In genomic region chr9:89000973-89001916, GRCh38 we compare ENCODE assay signal across 8 cellular contexts. TPM values are rescaled to one million over a fixed set of nuclear protein-coding genes. Genes with fewer than 3 reads are reported as not detected.
DNase-seq lines count a peak whose midpoint lies in the region; ATAC-seq and TF ChIP-seq lines count a peak whose summit lies in the region.

No MANE protein-coding gene starts in this region.

- H3K36me3 Mint-ChIP-seq in T-helper 17 cell (ENCODE audit: low read depth) = peaks cover 2% of the 10 kb centered on the region

- POLR2A ChIA-PET in BJ (lab: Charles Lee) = no interaction called here

- peak; percentile 70 for ATAC-seq in GM21360 (IDR thresholded peaks at IDR 0.05; ENCODE audit: unreplicated experiment)
- ATAC-seq in T-helper 17 cell = peak; percentile 54
- peak; percentile 76 to 79 for ATAC-seq in right cardiac atrium
- ATAC-seq in sciatic nerve = peak; percentile 80
- ATAC-seq in GM21576 (IDR thresholded peaks at IDR 0.05; ENCODE audit: unreplicated experiment) = no peak

- H3K36me3 ChIP-seq in BJ (ENCODE audit: control insufficient read depth, insufficient read depth, low read length) (peaks cover 31% of the 10 kb centered on the region), ascending aorta (peaks cover 28 to 56% of the 10 kb centered on the region in 2 donors)

- peaks cover 44% of the 10 kb centered on the region for H3K27me3 Mint-ChIP-seq in T-helper 17 cell

- H3K27ac Mint-ChIP-seq in T-helper 17 cell = no peak overlapping the region

- H3K27me3 ChIP-seq in BJ (ENCODE audit: control insufficient read depth, insufficient read depth, low read length) (no peaks in the 10 kb centered on the region), ascending aorta (no peaks in the 10 kb centered on the region), right cardiac atrium (ENCODE audit: control insufficient read depth, insufficient read depth) (no peaks in the 10 kb centered on the region)

- CTCF ChIA-PET in BJ (lab: Yijun Ruan, JAX) = interaction anchor here (0.6 to 2.2 kb wide), 21 partner anchors 9 to 1042 kb away, joined by 3 to 13 read pairs (median 4); no protein-coding TSS in a partner anchor

- 27% methylated on average over 52 of the region's 52 CpGs for whole genome bisulfite sequencing in right cardiac atrium

- intact Hi-C loops in ascending aorta (cut with DNase I) = loop anchor here (1.0 kb wide), 2 partner anchors 21 to 408 kb away; no protein-coding TSS in a partner anchor
- intact Hi-C loops in right cardiac atrium (cut with DNase I) = loop anchor here (2.0 to 5.0 kb wide), 4 partner anchors 279 to 409 kb away; no protein-coding TSS in a partner anchor
- intact Hi-C loops in sciatic nerve (cut with DNase I) = loop anchor here (5.0 kb wide), 1 partner anchor 409 kb away; no protein-coding TSS in a partner anchor

- H3K4me1 ChIP-seq in ascending aorta = peaks cover 18 to 44% of the 10 kb centered on the region in 2 donors
- H3K4me1 ChIP-seq in right cardiac atrium (ENCODE audit: control insufficient read depth, insufficient read depth, low read length) = peaks cover 6% of the 10 kb centered on the region

- H3K4me3 ChIP-seq in BJ (ENCODE audit: low read depth, low read length) (no peak overlapping the region), ascending aorta (peak overlapping the region; percentile 33 to 39), right cardiac atrium (ENCODE audit: low read length) (no peak overlapping the region)

- TF ChIP-seq CTCF in BJ (IDR thresholded peaks at IDR 0.05; ENCODE audit: insufficient read depth, low read depth, low read length) (peak; percentile 75), ascending aorta (IDR thresholded peaks at IDR 0.05) (peak; percentile 76 to 87 (median 76))

- H3K4me3 Mint-ChIP-seq in T-helper 17 cell = no peak overlapping the region

- DNase-seq in BJ (ENCODE audit: low read depth) (no peak), NCI-H1092 (lab: John Stamatoyannopoulos, UW) (peak; percentile 76), T-helper 17 cell (peak; percentile 27 to 60 (median 36)), ascending aorta (ENCODE audit: low spot score in 2 of 2) (peak; percentile 46 to 94), right cardiac atrium (peak; percentile 93 to 97 (median 95)), sciatic nerve (ENCODE audit: low spot score) (peak; percentile 95)

- H3K9me3 ChIP-seq in T-helper 17 cell (ENCODE audit: control insufficient read depth, low read length, poor library complexity, severe bottlenecking) (no peaks in the 10 kb centered on the region), ascending aorta (no peaks in the 10 kb centered on the region), right cardiac atrium (ENCODE audit: control insufficient read depth, low read length) (no peaks in the 10 kb centered on the region)

- H3K27ac ChIP-seq in ascending aorta (peak overlapping the region; percentile 72 to 75), right cardiac atrium (ENCODE audit: low read length) (peak overlapping the region; percentile 39)

- H3K4me1 Mint-ChIP-seq in T-helper 17 cell = peaks cover 4% of the 10 kb centered on the region

RNA-seq across cellular contexts. Expression of gene S1PR3, which starts 10.0 kb away (rescaled TPM):
- polyA plus RNA-seq in BJ (2011; rRNA removed) (20.3 and 21.3 TPM in 2 replicates), right cardiac atrium (24.9 TPM)
- 28.9 and 34.7 TPM in 2 replicates for polyA minus RNA-seq in BJ (2011; rRNA and poly(A)+ RNA removed)
- total RNA-seq in T-helper 17 cell (1 to 10 TPM in 1 of 2 donors, under 1 TPM in 1; 0.05 to 1.7 TPM), ascending aorta (59.3 TPM), right cardiac atrium (10 to 100 TPM; 37.2 to 51.6 (median 38.3) TPM), sciatic nerve (16.9 TPM)

Comparison
In these comparisons a context has a peak if more than half of its experiments do, and no peak if none do; other contexts are left out.
1. H3K4me3 ChIP-seq: peak in ascending aorta (2 of 2); none in BJ (single experiment) and right cardiac atrium (single experiment).